In the genomic region with DNA sequence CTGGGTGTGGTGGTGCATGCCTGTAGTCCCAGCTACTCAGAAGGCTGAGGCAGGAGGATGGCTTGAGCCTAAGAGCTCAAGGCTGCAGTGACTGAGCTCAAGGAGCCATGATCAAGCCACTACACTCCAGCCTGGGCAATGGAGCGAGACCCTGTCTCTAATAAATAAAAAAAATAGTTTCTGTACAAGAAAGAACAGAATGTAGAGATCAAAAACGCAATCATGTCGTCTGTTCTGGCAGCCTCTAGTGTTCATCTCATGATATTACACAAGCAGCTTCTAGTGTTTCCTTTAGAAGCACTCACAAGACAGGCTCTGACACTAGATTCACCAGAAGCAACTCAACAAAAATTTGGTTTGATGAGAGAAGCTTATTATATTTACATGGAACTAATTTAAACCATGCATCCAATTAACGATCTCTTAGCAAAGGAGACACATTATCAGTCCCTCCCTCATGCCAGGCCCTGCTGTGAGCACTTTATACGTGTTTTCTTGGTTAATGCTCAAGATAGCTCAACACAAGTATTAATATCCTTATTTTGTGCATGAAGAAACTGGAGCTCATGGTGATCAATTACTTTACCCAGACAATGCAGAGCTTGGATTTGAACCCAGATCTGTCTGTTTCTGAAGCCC, we compare ENCODE assay signal across 8 cellular contexts. TPM values are rescaled to one million over a fixed set of nuclear protein-coding genes. Genes with fewer than 3 reads are reported as not detected.
DNase-seq lines count a peak whose midpoint lies in the region; ATAC-seq and TF ChIP-seq lines count a peak whose summit lies in the region.

No MANE protein-coding gene starts in this region.

- CTCF ChIA-PET in activated CD8-positive, alpha-beta T cell treated with anti-CD3 and anti-CD28 coated beads, Interleukin-2, amount 10 ng/mL, durations not matched to agents 7 days and 5 days (lab: Charles Lee) = interaction anchor here (0.7 to 3.1 kb wide), 39 partner anchors 9 to 707 kb away, joined by 3 to 26 read pairs (median 4); a partner anchor contains a TSS

- no peak for ATAC-seq in right cardiac atrium
- ATAC-seq in activated CD8-positive, alpha-beta T cell treated with anti-CD3 and anti-CD28 coated beads, Interleukin-2, amount 10 ng/mL, durations not matched to agents 7 days and 5 days = peak; percentile 73
- no peak for ATAC-seq in HG02678 (IDR thresholded peaks at IDR 0.05; ENCODE audit: unreplicated experiment)

- no peaks in the 10 kb centered on the region for H3K27me3 Mint-ChIP-seq in activated CD8-positive, alpha-beta T cell treated with anti-CD3 and anti-CD28 coated beads, Interleukin-2, amount 10 ng/mL, durations not matched to agents 7 days and 5 days (ENCODE audit: low read depth)

- H3K4me1 Mint-ChIP-seq in activated CD8-positive, alpha-beta T cell treated with anti-CD3 and anti-CD28 coated beads, Interleukin-2, amount 10 ng/mL, durations not matched to agents 7 days and 5 days (ENCODE audit: low read depth) = peaks cover 9% of the 10 kb centered on the region

- H3K4me1 ChIP-seq in left ventricle myocardium inferior = no peaks in the 10 kb centered on the region
- no peaks in the 10 kb centered on the region for H3K4me1 ChIP-seq in right cardiac atrium (ENCODE audit: control insufficient read depth, insufficient read depth, low read length)

- 37% methylated on average over 5 of the region's 5 CpGs for WGBS in right cardiac atrium

- peaks cover 6% of the 10 kb centered on the region for H3K9me3 Mint-ChIP-seq in activated CD8-positive, alpha-beta T cell treated with anti-CD3 and anti-CD28 coated beads, Interleukin-2, amount 10 ng/mL, durations not matched to agents 7 days and 5 days (ENCODE audit: insufficient read depth)

- no peaks in the 10 kb centered on the region for H3K36me3 Mint-ChIP-seq in activated CD8-positive, alpha-beta T cell treated with anti-CD3 and anti-CD28 coated beads, Interleukin-2, amount 10 ng/mL, durations not matched to agents 7 days and 5 days (ENCODE audit: low read depth)

- POLR2A ChIA-PET in activated CD8-positive, alpha-beta T cell treated with anti-CD3 and anti-CD28 coated beads, Interleukin-2, amount 10 ng/mL, durations not matched to agents 7 days and 5 days (lab: Charles Lee) = no interaction called here

- H3K4me3 Mint-ChIP-seq in activated CD8-positive, alpha-beta T cell treated with anti-CD3 and anti-CD28 coated beads, Interleukin-2, amount 10 ng/mL, durations not matched to agents 7 days and 5 days = no peak overlapping the region

- DNase-seq in left ventricle myocardium inferior (no peak), right cardiac atrium (no peak), NCI-H1092 treated with DMSO at 0.1 percent for 48 hours (lab: John Stamatoyannopoulos, UW) (peak; percentile 33), hepatic stellate cell (ENCODE audit: low spot score) (peak; percentile 62), stromal cell of bone marrow (ENCODE audit: low read depth) (peak; percentile 53), T-helper 9 cell (no peak)
- DNase-seq in activated CD8-positive, alpha-beta T cell treated with anti-CD3 and anti-CD28 coated beads, Interleukin-2, amount 10 ng/mL, durations not matched to agents 7 days and 5 days = no peak

- no peaks in the 10 kb centered on the region for H3K36me3 ChIP-seq in left ventricle myocardium inferior

- no peak overlapping the region for H3K4me3 ChIP-seq in left ventricle myocardium inferior
- H3K4me3 ChIP-seq in right cardiac atrium (ENCODE audit: low read length) = no peak overlapping the region

- H3K27me3 ChIP-seq in left ventricle myocardium inferior (ENCODE audit: low read depth) = peaks cover 22% of the 10 kb centered on the region
- H3K27me3 ChIP-seq in right cardiac atrium (ENCODE audit: control insufficient read depth, insufficient read depth) = no peaks in the 10 kb centered on the region

- H3K27ac ChIP-seq in left ventricle myocardium inferior (replicated peaks) (no peak overlapping the region), right cardiac atrium (ENCODE audit: low read length) (no peak overlapping the region)

- peak; percentile 71 for TF ChIP-seq CTCF in left ventricle myocardium inferior (IDR thresholded peaks at IDR 0.05; ENCODE audit: borderline replicate concordance)

- intact Hi-C loops in left ventricle myocardium inferior (cut with micrococcal nuclease) (no loop called here), right cardiac atrium (cut with DNase I) (no loop called here)

- H3K27ac Mint-ChIP-seq in activated CD8-positive, alpha-beta T cell treated with anti-CD3 and anti-CD28 coated beads, Interleukin-2, amount 10 ng/mL, durations not matched to agents 7 days and 5 days = no peak overlapping the region

- H3K9me3 ChIP-seq in left ventricle myocardium inferior (replicated peaks) (peaks cover 18% of the 10 kb centered on the region), right cardiac atrium (ENCODE audit: control insufficient read depth, low read length) (no peaks in the 10 kb centered on the region)

RNA-seq across cellular contexts. Expression of a gene that starts 6.9 kb away (rescaled TPM):
- total RNA-seq in left ventricle myocardium inferior = not detected
- total RNA-seq in right cardiac atrium = not detected
- not detected for polyA plus RNA-seq in right cardiac atrium
- not detected for total RNA-seq in activated CD8-positive, alpha-beta T cell treated with anti-CD3 and anti-CD28 coated beads, Interleukin-2, amount 10 ng/mL, durations not matched to agents 7 days and 5 days

RNA-seq across cellular contexts. Expression of a gene that starts 13.3 kb away (rescaled TPM):
- total RNA-seq in left ventricle myocardium inferior (not detected), right cardiac atrium (not detected)
- not detected for polyA plus RNA-seq in right cardiac atrium
- not detected for total RNA-seq in activated CD8-positive, alpha-beta T cell treated with anti-CD3 and anti-CD28 coated beads, Interleukin-2, amount 10 ng/mL, durations not matched to agents 7 days and 5 days

RNA-seq across cellular contexts. Expression of a gene that starts 19.7 kb away (rescaled TPM):
- not detected for total RNA-seq in left ventricle myocardium inferior
- not detected for total RNA-seq in right cardiac atrium
- not detected for polyA plus RNA-seq in right cardiac atrium
- not detected for total RNA-seq in activated CD8-positive, alpha-beta T cell treated with anti-CD3 and anti-CD28 coated beads, Interleukin-2, amount 10 ng/mL, durations not matched to agents 7 days and 5 days

RNA-seq across cellular contexts. Expression of a gene that starts 28.2 kb away (rescaled TPM):
- total RNA-seq in left ventricle myocardium inferior (not detected), right cardiac atrium (not detected)
- polyA plus RNA-seq in right cardiac atrium = not detected
- total RNA-seq in activated CD8-positive, alpha-beta T cell treated with anti-CD3 and anti-CD28 coated beads, Interleukin-2, amount 10 ng/mL, durations not matched to agents 7 days and 5 days = not detected

RNA-seq across cellular contexts. Expression of a gene that starts 46.9 kb away (rescaled TPM):
- total RNA-seq in left ventricle myocardium inferior (not detected), right cardiac atrium (not detected)
- polyA plus RNA-seq in right cardiac atrium = not detected
- not detected for total RNA-seq in activated CD8-positive, alpha-beta T cell treated with anti-CD3 and anti-CD28 coated beads, Interleukin-2, amount 10 ng/mL, durations not matched to agents 7 days and 5 days

Comparison
In these comparisons a context has a peak if more than half of its experiments do, and no peak if none do; other contexts are left out.
1. DNase-seq: peak in NCI-H1092 treated with DMSO at 0.1 percent for 48 hours (single experiment), hepatic stellate cell (single experiment) and stromal cell of bone marrow (single experiment); none in left ventricle myocardium inferior (single experiment), right cardiac atrium (0 of 3), activated CD8-positive, alpha-beta T cell treated with anti-CD3 and anti-CD28 coated beads, Interleukin-2, amount 10 ng/mL, durations not matched to agents 7 days and 5 days (single experiment) and T-helper 9 cell (single experiment).